In the genomic region with DNA sequence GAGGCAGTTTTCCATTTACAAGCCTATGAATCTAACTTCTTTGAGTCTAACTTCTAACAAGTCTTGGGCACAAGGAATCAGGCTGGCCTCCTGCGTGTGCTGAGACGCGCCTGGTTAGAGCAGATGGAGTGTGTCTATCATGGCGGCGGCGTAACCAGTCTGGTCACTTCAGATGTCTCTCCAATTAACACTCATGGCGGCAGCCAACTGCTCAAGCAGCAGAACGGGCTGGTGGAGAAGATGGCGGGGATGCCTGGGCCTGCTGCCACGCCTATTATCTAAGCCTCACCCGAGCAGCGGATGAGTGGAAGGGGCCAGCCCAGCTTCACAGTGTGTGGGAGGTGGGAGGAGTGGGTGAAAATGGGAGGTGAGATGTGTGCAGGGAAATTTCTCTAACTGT, we compare ENCODE assay signal across 26 cellular contexts.
"Had no signal": no experiment of that assay in that cellular context is flagged by ENCODE, and none has a peak within 500 bp of the region (broad histone marks: within the 10 kb centered on the region; RNA-seq: fewer than 3 reads in every experiment).

No MANE protein-coding gene starts in this region.

- H3K27ac ChIP-seq: brain microvascular endothelial cell, coronary artery, esophagus squamous epithelium, gastroesophageal sphincter, WERI-Rb-1 had no signal

- H3K4me3 ChIP-seq: coronary artery, esophagus squamous epithelium, gastroesophageal sphincter had no signal

- DNase-seq: activated B cell treated with CpG ODN at 0.5 μM for 24 hours; activated CD4-positive, alpha-beta T cell treated with anti-CD3 and anti-CD28 coated beads for 48 hours; activated CD4-positive, alpha-beta T cell treated with anti-CD3 and anti-CD28 coated beads, Interleukin-2, amount 50 U/mL, for 1 hour; activated CD4-positive, alpha-beta T cell treated with anti-CD3 and anti-CD28 coated beads, Interleukin-2, amount 50 U/mL, for 48 hours; activated CD8-positive, alpha-beta memory T cell treated with anti-CD3 and anti-CD28 coated beads for 24 hours; activated CD8-positive, alpha-beta T cell treated with anti-CD3 and anti-CD28 coated beads for 36 hours; activated effector memory CD4-positive, alpha-beta T cell treated with Interleukin-2 at 50 U/mL for 16 hours; activated gamma-delta T cell treated with Interleukin-2 at 50 U/mL for 16 hours; activated naive CD4-positive, alpha-beta T cell treated with anti-CD3 and anti-CD28 coated beads, Interleukin-2, amount 50 U/mL, for 16 hours; activated naive CD4-positive, alpha-beta T cell treated with Interleukin-2 at 50 U/mL for 16 hours; activated T-cell treated with anti-CD3 and anti-CD28 coated beads, Interleukin-2, amount 50 U/mL, for 4 hours; amniotic stem cell; brain microvascular endothelial cell; effector CD4-positive, alpha-beta T cell; effector memory CD8-positive, alpha-beta T cell; erythroblast; esophagus squamous epithelium; foreskin melanocyte; T-cell; T-helper 17 cell; T1000; WERI-Rb-1 had no signal

- ATAC-seq: activated CD4-positive, CD25-positive, alpha-beta regulatory T cell treated with anti-CD3 and anti-CD28 coated beads, Interleukin-2, amount 50 U/mL, for 24 hours; activated CD8-positive, alpha-beta T cell treated with anti-CD3 and anti-CD28 coated beads for 36 hours; activated T-cell treated with anti-CD3 and anti-CD28 coated beads, Interleukin-2, amount 50 U/mL, for 4 hours; activated T-helper 17 cell treated with anti-CD3 and anti-CD28 coated beads, Interleukin-2, amount 50 U/mL, for 72 hours; effector memory CD8-positive, alpha-beta T cell; gastroesophageal sphincter; T-cell; T-helper 17 cell had no signal

- H3K36me3 ChIP-seq: brain microvascular endothelial cell, esophagus squamous epithelium, gastroesophageal sphincter, WERI-Rb-1 had no signal

- H3K9me3 ChIP-seq: gastroesophageal sphincter had no signal

- H3K27me3 ChIP-seq: brain microvascular endothelial cell, esophagus squamous epithelium, gastroesophageal sphincter had no signal

- H3K4me1 ChIP-seq: esophagus squamous epithelium, gastroesophageal sphincter had no signal
